ENCODE assay signal across 1 cellular context in genomic region chr1:149899460-149900284, GRCh38.
TF ChIP-seq lines count a peak whose summit lies in the region.

TSS of gene BOLA1 (plus strand) at chr1:149899568. CDS start at chr1:149900060, 492 bp downstream.

TF ChIP-seq in HepG2, 621 proteins besides CTCF, POLR2A, EP300 and RAD21 (continued from another document and continues in another):
- no peak for TF ChIP-seq THAP7 (CRISPR knock-in tag; IDR thresholded peaks at IDR 0.05)
- no peak for TF ChIP-seq ARID3A (IDR thresholded peaks at IDR 0.05; ENCODE audit: low read depth, low read length)
- TF ChIP-seq ZNF143 (CRISPR knock-in tag; IDR thresholded peaks at IDR 0.05) = peak; percentile 98
- TF ChIP-seq SMAD3 (CRISPR knock-in tag; IDR thresholded peaks at IDR 0.05) = 0 out of 2 replicates have a peak, but pooled peaks have one; percentile 23
- TF ChIP-seq FOXA3 (CRISPR knock-in tag; IDR thresholded peaks at IDR 0.05) = 0 out of 2 replicates have a peak, but pooled peaks have one; percentile 7
- peak; percentile 84 for TF ChIP-seq GMEB1 (CRISPR knock-in tag; IDR thresholded peaks at IDR 0.05; ENCODE audit: borderline replicate concordance)
- TF ChIP-seq SNAPC2 (CRISPR knock-in tag; IDR thresholded peaks at IDR 0.05) = no peak
- no peak for TF ChIP-seq ZNF329 (CRISPR knock-in tag; IDR thresholded peaks at IDR 0.05; ENCODE audit: low read depth)
- TF ChIP-seq ARNT2 (CRISPR knock-in tag; IDR thresholded peaks at IDR 0.05; ENCODE audit: low read depth) = 0 out of 2 replicates have a peak, but pooled peaks have one; percentile 53
- no peak for TF ChIP-seq ZNF274 (CRISPR knock-in tag; IDR thresholded peaks at IDR 0.05)
- TF ChIP-seq SAP130 (CRISPR knock-in tag; IDR thresholded peaks at IDR 0.05; ENCODE audit: low read depth) = peak; percentile 66
- peak; percentile 54; the same call in 1 of the 2 replicates for TF ChIP-seq TAF1 (CRISPR knock-in tag; IDR thresholded peaks at IDR 0.05)
- no peak for TF ChIP-seq ZNF264 (CRISPR knock-in tag; IDR thresholded peaks at IDR 0.05)
- TF ChIP-seq ZNF605 (CRISPR knock-in tag; IDR thresholded peaks at IDR 0.05) = peak; percentile 75; the same call in 1 of the 2 replicates
- no peak for TF ChIP-seq ZNF646 (CRISPR knock-in tag; IDR thresholded peaks at IDR 0.05)
- peak; percentile 78; the same call in 1 of the 2 replicates for TF ChIP-seq ZBTB4 (CRISPR knock-in tag; IDR thresholded peaks at IDR 0.05; ENCODE audit: borderline replicate concordance)
- TF ChIP-seq ERF (CRISPR knock-in tag; IDR thresholded peaks at IDR 0.05) = 0 out of 2 replicates have a peak, but pooled peaks have one; percentile 41
- TF ChIP-seq ZBTB39 (CRISPR knock-in tag; IDR thresholded peaks at IDR 0.05) = no peak
- peak; percentile 91 for TF ChIP-seq E2F1 (CRISPR knock-in tag; IDR thresholded peaks at IDR 0.05)
- peak; percentile 29 for TF ChIP-seq HNRNPLL (IDR thresholded peaks at IDR 0.05; ENCODE audit: low read depth, low read length, poor library complexity, severe bottlenecking)
- TF ChIP-seq RXRA (CRISPR knock-in tag; IDR thresholded peaks at IDR 0.05) = 0 out of 2 replicates have a peak, but pooled peaks have one; percentile 8
- peak; percentile 75 for TF ChIP-seq ATF2 (CRISPR knock-in tag; IDR thresholded peaks at IDR 0.05)
- no peak; the same call in 1 of the 2 replicates for TF ChIP-seq CSRNP1 (CRISPR knock-in tag; IDR thresholded peaks at IDR 0.05)
- 0 out of 2 replicates have a peak, but pooled peaks have one; percentile 48 for TF ChIP-seq ZNF816 (CRISPR knock-in tag; IDR thresholded peaks at IDR 0.05; ENCODE audit: borderline replicate concordance)
- TF ChIP-seq ZNF205 (CRISPR knock-in tag; IDR thresholded peaks at IDR 0.05) = no peak
- peak; percentile 87 for TF ChIP-seq TFDP2 (CRISPR knock-in tag; IDR thresholded peaks at IDR 0.05)
- TF ChIP-seq ZFP82 (CRISPR knock-in tag; IDR thresholded peaks at IDR 0.05; ENCODE audit: borderline replicate concordance) = 0 out of 2 replicates have a peak, but pooled peaks have one; percentile 77
- TF ChIP-seq ELK4 (CRISPR knock-in tag; IDR thresholded peaks at IDR 0.05; ENCODE audit: borderline replicate concordance) = no peak
- TF ChIP-seq HDAC1 (CRISPR knock-in tag; IDR thresholded peaks at IDR 0.05) = peak; percentile 55
- TF ChIP-seq PHF5A (CRISPR knock-in tag; IDR thresholded peaks at IDR 0.05; ENCODE audit: low read depth, unreplicated experiment) = peak; percentile 68
- no peak for TF ChIP-seq SALL2 (CRISPR knock-in tag; IDR thresholded peaks at IDR 0.05)
